Comparison of ENCODE assay signal across 14 cellular contexts in genomic region chr18:80176334-80177080, GRCh38.
DNase-seq lines count a peak whose midpoint lies in the region; ATAC-seq and TF ChIP-seq lines count a peak whose summit lies in the region.
"Had no signal": no experiment of that assay in that cellular context is flagged by ENCODE, and none has a peak within 500 bp of the region (broad histone marks: within the 10 kb centered on the region; RNA-seq: fewer than 3 reads in every experiment).

No MANE protein-coding gene starts in this region.

- no peaks in the 10 kb centered on the region for H3K36me3 Mint-ChIP-seq in natural killer cell
- H3K36me3 Mint-ChIP-seq in natural killer cell treated with Interleukin-12 subunit alpha and Interleukin-12 subunit beta and Interleukin-15 and Interleukin-18, amount 100 ng/mL, for 72 hours: no peaks in the 10 kb centered on the region

- H3K27ac ChIP-seq in left lung: no peak overlapping the region
- no peak overlapping the region for H3K27ac ChIP-seq in trophoblast cell (ENCODE audit: low read depth, low read length)
- H3K27ac ChIP-seq: KMS-11 had no signal

- no peak overlapping the region for H4K91ac ChIP-seq in trophoblast cell (ENCODE audit: low read depth, low read length)

- peaks cover 42% of the 10 kb centered on the region for H3K27me3 ChIP-seq in adipocyte (replicated peaks; ENCODE audit: control insufficient read depth, insufficient read depth, low read length)
- peaks cover 0 to 10% of the 10 kb centered on the region in 2 donors for H3K27me3 ChIP-seq in left lung
- H3K27me3 ChIP-seq in trophoblast cell (ENCODE audit: insufficient read depth, low read length): no peaks in the 10 kb centered on the region
- H3K27me3 ChIP-seq: dorsolateral prefrontal cortex had no signal

- DNase-seq in natural killer cell: no peak
- DNase-seq in natural killer cell treated with Interleukin-12 subunit alpha and Interleukin-12 subunit beta and Interleukin-15 and Interleukin-18, amount 100 ng/mL, for 72 hours (ENCODE audit: low spot score): no peak
- peak; percentile 16 for DNase-seq in adipocyte (ENCODE audit: low read depth)
- DNase-seq in left lung: no peak
- DNase-seq in NCI-H146 treated with DMSO at 0.1 percent for 48 hours (lab: John Stamatoyannopoulos, UW; ENCODE audit: unreplicated experiment): no peak
- no peak for DNase-seq in trophoblast cell
- DNase-seq in HK-2 (ENCODE audit: unreplicated experiment): no peak
- no peak for DNase-seq in NCI-H2196 (lab: John Stamatoyannopoulos, UW; ENCODE audit: unreplicated experiment)
- DNase-seq: GF-D8, H9, NCI-H2029 had no signal

- no CpG with 5 or more reads among the region's 18 CpGs for WGBS in trophoblast cell (ENCODE audit: extremely low coverage, insufficient coverage, insufficient read length)

- peaks cover 17 to 28% of the 10 kb centered on the region in 2 donors for H3K4me1 Mint-ChIP-seq in natural killer cell
- H3K4me1 Mint-ChIP-seq in natural killer cell treated with Interleukin-12 subunit alpha and Interleukin-12 subunit beta and Interleukin-15 and Interleukin-18, amount 100 ng/mL, for 72 hours (ENCODE audit: low read depth in 2 of 2): peaks cover 15 to 43% of the 10 kb centered on the region in 2 donors

- no peak overlapping the region for H2BK5ac ChIP-seq in trophoblast cell (ENCODE audit: low read depth, low read length, poor library complexity)

- no peak overlapping the region for H3K9ac ChIP-seq in adipocyte (ENCODE audit: low read length)
- no peak overlapping the region for H3K9ac ChIP-seq in trophoblast cell (ENCODE audit: low read length)
- H3K9ac ChIP-seq: KMS-11 had no signal

- H2AFZ ChIP-seq in trophoblast cell (ENCODE audit: insufficient read depth, low read length, poor library complexity): no peak overlapping the region

- H4K8ac ChIP-seq in trophoblast cell (ENCODE audit: low read depth, low read length): no peak overlapping the region

- H3K79me2 ChIP-seq in trophoblast cell (ENCODE audit: control insufficient read depth, insufficient read depth, low read length, poor library complexity): no peaks in the 10 kb centered on the region

- no peak overlapping the region for H2AK5ac ChIP-seq in trophoblast cell (ENCODE audit: low read length)

- H3K23ac ChIP-seq in trophoblast cell (ENCODE audit: low read length): no peak overlapping the region

- H3K18ac ChIP-seq in trophoblast cell (ENCODE audit: low read length): no peak overlapping the region

- no peaks in the 10 kb centered on the region for H3K9me3 Mint-ChIP-seq in natural killer cell
- H3K9me3 Mint-ChIP-seq in natural killer cell treated with Interleukin-12 subunit alpha and Interleukin-12 subunit beta and Interleukin-15 and Interleukin-18, amount 100 ng/mL, for 72 hours: no peaks in the 10 kb centered on the region
- H3K9me3 Mint-ChIP-seq: H9 had no signal

- H3K4me3 ChIP-seq in adipocyte (ENCODE audit: low read length) (peak overlapping the region; percentile 48), left lung (no peak overlapping the region), trophoblast cell (ENCODE audit: low read depth, low read length) (no peak overlapping the region)
- H3K4me3 ChIP-seq: dorsolateral prefrontal cortex had no signal

- no peaks in the 10 kb centered on the region for H3K79me1 ChIP-seq in trophoblast cell (ENCODE audit: low read length)

- TF ChIP-seq CTCF in natural killer cell (IDR thresholded peaks at IDR 0.05): no peak
- TF ChIP-seq CTCF in left lung (IDR thresholded peaks at IDR 0.05): no peak

- H3K9me3 ChIP-seq in adipocyte (ENCODE audit: control insufficient read depth, low read length) (no peaks in the 10 kb centered on the region), left lung (no peaks in the 10 kb centered on the region), trophoblast cell (ENCODE audit: insufficient read depth, low read depth, low read length) (peaks cover 2% of the 10 kb centered on the region)

- no peak overlapping the region for H3K4ac ChIP-seq in trophoblast cell (ENCODE audit: low read depth, low read length)

- H3K4me1 ChIP-seq in adipocyte (ENCODE audit: control insufficient read depth, insufficient read depth, low read length): peaks cover 8% of the 10 kb centered on the region
- no peaks in the 10 kb centered on the region for H3K4me1 ChIP-seq in left lung
- no peaks in the 10 kb centered on the region for H3K4me1 ChIP-seq in trophoblast cell (ENCODE audit: control insufficient read depth in 1 of 2, insufficient read depth in 2 of 2, low read length in 2 of 2)

- H3K14ac ChIP-seq in trophoblast cell (ENCODE audit: low read length): no peak overlapping the region

- H4K12ac ChIP-seq in trophoblast cell (ENCODE audit: low read depth, low read length): no peak overlapping the region

- H3K36me3 ChIP-seq in adipocyte (ENCODE audit: control insufficient read depth, insufficient read depth, low read length, severe bottlenecking): no peaks in the 10 kb centered on the region
- no peaks in the 10 kb centered on the region for H3K36me3 ChIP-seq in left lung
- no peaks in the 10 kb centered on the region for H3K36me3 ChIP-seq in trophoblast cell (ENCODE audit: control insufficient read depth in 1 of 2, insufficient read depth in 2 of 2, low read length in 2 of 2)

- intact Hi-C loops in natural killer cell (cut with micrococcal nuclease): no loop called here
- intact Hi-C loops in left lung (cut with DNase I): no loop called here

- H3K27me3 Mint-ChIP-seq in natural killer cell (ENCODE audit: low read depth in 2 of 2): peaks cover 4 to 6% of the 10 kb centered on the region in 2 donors
- H3K27me3 Mint-ChIP-seq in natural killer cell treated with Interleukin-12 subunit alpha and Interleukin-12 subunit beta and Interleukin-15 and Interleukin-18, amount 100 ng/mL, for 72 hours: peaks cover 4 to 25% of the 10 kb centered on the region in 2 donors

- peak overlapping the region; percentile 81 to 86 for H3K27ac Mint-ChIP-seq in natural killer cell
- peak overlapping the region in 1 of 2 donors; percentile 17 for H3K27ac Mint-ChIP-seq in natural killer cell treated with Interleukin-12 subunit alpha and Interleukin-12 subunit beta and Interleukin-15 and Interleukin-18, amount 100 ng/mL, for 72 hours

- H3K4me2 ChIP-seq in trophoblast cell (ENCODE audit: low read length): no peak overlapping the region
- H3K4me2 ChIP-seq: KMS-11 had no signal

- no peak for ATAC-seq in natural killer cell
- no peak for ATAC-seq in natural killer cell treated with Interleukin-12 subunit alpha and Interleukin-12 subunit beta and Interleukin-15 and Interleukin-18, amount 100 ng/mL, for 72 hours
- peak; percentile 22 for ATAC-seq in left lung
- ATAC-seq: Panc1 had no signal

- no peak overlapping the region for H2BK12ac ChIP-seq in trophoblast cell (ENCODE audit: low read length)

- no peak overlapping the region for H2BK120ac ChIP-seq in trophoblast cell (ENCODE audit: insufficient read depth, low read length, poor library complexity)

- H3K4me3 Mint-ChIP-seq in natural killer cell: no peak overlapping the region
- no peak overlapping the region for H3K4me3 Mint-ChIP-seq in natural killer cell treated with Interleukin-12 subunit alpha and Interleukin-12 subunit beta and Interleukin-15 and Interleukin-18, amount 100 ng/mL, for 72 hours
- H3K4me3 Mint-ChIP-seq: H9 had no signal
